ENCODE assay signal across 1 cellular context in genomic region chr11:44774736-44775135, GRCh38.
TF ChIP-seq lines count a peak whose summit lies in the region.

No MANE protein-coding gene starts in this region.

TF ChIP-seq in WTC11, 78 proteins besides CTCF, POLR2A, EP300 and RAD21 (continued from another document):
- no peak for TF ChIP-seq ATF6 (CRISPR knock-in tag; IDR thresholded peaks at IDR 0.05)
- no peak for TF ChIP-seq CDX4 (CRISPR knock-in tag; IDR thresholded peaks at IDR 0.05; ENCODE audit: borderline replicate concordance)
- no peak for TF ChIP-seq FOXK1 (CRISPR knock-in tag; IDR thresholded peaks at IDR 0.05)
